Comparison of ENCODE assay signal across 9 cellular contexts in genomic region chr5:81631124-81631523, GRCh38.
DNase-seq lines count a peak whose midpoint lies in the region; ATAC-seq and TF ChIP-seq lines count a peak whose summit lies in the region.
"Had no signal": no experiment of that assay in that cellular context is flagged by ENCODE, and none has a peak within 500 bp of the region (broad histone marks: within the 10 kb centered on the region; RNA-seq: fewer than 3 reads in every experiment).

No MANE protein-coding gene starts in this region.

- no peak for TF ChIP-seq CTCF in chondrocyte (IDR thresholded peaks at IDR 0.05)
- TF ChIP-seq CTCF in neural progenitor cell (IDR thresholded peaks at IDR 0.05), result no peak

- no peaks in the 10 kb centered on the region for H3K27me3 ChIP-seq in neural progenitor cell

- H3K9ac ChIP-seq in neural progenitor cell, result no peak overlapping the region

- H3K27ac ChIP-seq in caudate nucleus (ENCODE audit: low read depth, low read length), result no peak overlapping the region
- H3K27ac ChIP-seq in neural progenitor cell, result no peak overlapping the region

- no peak overlapping the region for H2AFZ ChIP-seq in neural progenitor cell (replicated peaks)

- peaks cover 5% of the 10 kb centered on the region for H3K79me2 ChIP-seq in neural progenitor cell (ENCODE audit: low read depth)

- DNase-seq in COLO829 (ENCODE audit: low spot score) (peak; percentile 74), caudate nucleus (lab: John Stamatoyannopoulos, UW) (no peak), cerebellar cortex (ENCODE audit: low spot score) (no peak), chondrocyte (ENCODE audit: low spot score) (no peak), neural progenitor cell (ENCODE audit: low spot score) (no peak)
- peak; percentile 13 to 59 for DNase-seq in activated naive CD4-positive, alpha-beta T cell treated with anti-CD3 and anti-CD28 coated beads, Interleukin-2, amount 50 U/mL, for 72 hours (ENCODE audit: low spot score in 2 of 2)
- DNase-seq: NCI-H2227 treated with DMSO at 0.1 percent for 48 hours had no signal

- H3K36me3 ChIP-seq in neural progenitor cell, result peaks cover 9% of the 10 kb centered on the region

- H3K4me3 ChIP-seq in neural progenitor cell, result no peak overlapping the region

- H3K4me1 Mint-ChIP-seq in chondrocyte (ENCODE audit: low read depth) (peaks cover 12% of the 10 kb centered on the region), neural progenitor cell (peaks cover 10% of the 10 kb centered on the region)

- ATAC-seq in GM19438 (IDR thresholded peaks at IDR 0.05; ENCODE audit: low read depth, unreplicated experiment) (peak; percentile 70), HG03280 (IDR thresholded peaks at IDR 0.05; ENCODE audit: unreplicated experiment) (peak; percentile 70)
- ATAC-seq in activated naive CD4-positive, alpha-beta T cell treated with anti-CD3 and anti-CD28 coated beads, Interleukin-2, amount 50 U/mL, for 72 hours, result peak; percentile 50 to 69

- H3K9me3 Mint-ChIP-seq in activated naive CD4-positive, alpha-beta T cell treated with anti-CD3 and anti-CD28 coated beads, Interleukin-2, amount 50 U/mL, for 72 hours, result peaks cover 0 to 4% of the 10 kb centered on the region in 2 donors
- H3K9me3 Mint-ChIP-seq in chondrocyte (ENCODE audit: low read depth) (no peaks in the 10 kb centered on the region), neural progenitor cell (no peaks in the 10 kb centered on the region)

- H3K4me1 ChIP-seq in neural progenitor cell, result no peaks in the 10 kb centered on the region

- no peaks in the 10 kb centered on the region for H3K27me3 Mint-ChIP-seq in chondrocyte (ENCODE audit: low read depth)
- peaks cover 2% of the 10 kb centered on the region for H3K27me3 Mint-ChIP-seq in neural progenitor cell (ENCODE audit: insufficient read depth, low read depth)

- H4K20me1 ChIP-seq in neural progenitor cell (ENCODE audit: low read depth), result peaks cover 5% of the 10 kb centered on the region

- H3K9me3 ChIP-seq in neural progenitor cell (ENCODE audit: low read depth), result no peaks in the 10 kb centered on the region

- H3K4me3 Mint-ChIP-seq in chondrocyte (ENCODE audit: unreplicated experiment) (no peak overlapping the region), neural progenitor cell (no peak overlapping the region)

- H3K36me3 Mint-ChIP-seq in activated naive CD4-positive, alpha-beta T cell treated with anti-CD3 and anti-CD28 coated beads, Interleukin-2, amount 50 U/mL, for 72 hours, result peaks cover 8 to 20% of the 10 kb centered on the region in 2 donors
- H3K36me3 Mint-ChIP-seq in chondrocyte (ENCODE audit: low read depth) (peaks cover 2% of the 10 kb centered on the region), neural progenitor cell (peaks cover 14% of the 10 kb centered on the region)

- H3K4me2 ChIP-seq in neural progenitor cell, result no peak overlapping the region

- H3K27ac Mint-ChIP-seq in activated naive CD4-positive, alpha-beta T cell treated with anti-CD3 and anti-CD28 coated beads, Interleukin-2, amount 50 U/mL, for 72 hours, result no peak overlapping the region
- H3K27ac Mint-ChIP-seq in chondrocyte (ENCODE audit: unreplicated experiment) (no peak overlapping the region), neural progenitor cell (no peak overlapping the region)

- H3F3A ChIP-seq in neural progenitor cell (ENCODE audit: low read depth), result no peaks in the 10 kb centered on the region

Comparison
In these comparisons a context has a peak if more than half of its experiments do, and no peak if none do; other contexts are left out.
1. DNase-seq: peak in COLO829 (single experiment) and activated naive CD4-positive, alpha-beta T cell treated with anti-CD3 and anti-CD28 coated beads, Interleukin-2, amount 50 U/mL, for 72 hours (2 of 2); none in caudate nucleus (0 of 61), cerebellar cortex (single experiment), chondrocyte (single experiment) and neural progenitor cell (single experiment).
2. Peak in every context shown above with its lines, with median percentiles within 50 percentile points of each other: ATAC-seq.